11 cellular contexts compared by ENCODE assay signal in genomic region chr19:41399091-41399490, GRCh38. TPM values are rescaled to one million over a fixed set of nuclear protein-coding genes. Genes with fewer than 3 reads are reported as not detected.
A peak's percentile ranks its signal among the peaks of the same experiment; 100 is the strongest.
DNase-seq lines count a peak whose midpoint lies in the region; ATAC-seq and TF ChIP-seq lines count a peak whose summit lies in the region.
"Had no signal": no experiment of that assay in that cellular context is flagged by ENCODE, and none has a peak within 500 bp of the region (broad histone marks: within the 10 kb centered on the region; RNA-seq: fewer than 3 reads in every experiment).

No MANE protein-coding gene starts in this region.

- in situ Hi-C loops in G401 (cut with HindIII; ENCODE audit: low sequenced_read_pairs), result no loop called here

- H3K27me3 ChIP-seq in heart right ventricle (no peaks in the 10 kb centered on the region), lower lobe of right lung (ENCODE audit: low read depth) (no peaks in the 10 kb centered on the region), upper lobe of right lung (no peaks in the 10 kb centered on the region)

- H3K9me3 ChIP-seq in heart right ventricle (no peaks in the 10 kb centered on the region), lower lobe of right lung (no peaks in the 10 kb centered on the region), upper lobe of right lung (no peaks in the 10 kb centered on the region)

- H3K4me1 ChIP-seq in heart right ventricle, result peaks cover 16 to 68% (median 46%) of the 10 kb centered on the region in 9 donors
- H3K4me1 ChIP-seq in lower lobe of right lung, result peaks cover 45% of the 10 kb centered on the region
- peaks cover 19% of the 10 kb centered on the region for H3K4me1 ChIP-seq in upper lobe of right lung

- ATAC-seq in heart right ventricle, result no peak
- ATAC-seq in left ventricle myocardium superior, result no peak
- no peak for ATAC-seq in lower lobe of right lung
- ATAC-seq in upper lobe of right lung, result no peak

- H3K36me3 ChIP-seq in heart right ventricle (peaks cover 0 to 27% (median 0%) of the 10 kb centered on the region in 9 donors), lower lobe of right lung (peaks cover 19% of the 10 kb centered on the region), upper lobe of right lung (peaks cover 11% of the 10 kb centered on the region)

- DNase-seq in heart right ventricle (no peak), left ventricle myocardium superior (no peak), lower lobe of right lung (no peak), upper lobe of right lung (no peak), G401 (ENCODE audit: low spot score) (no peak), SKM-1 treated with dmso at 0.1 percent for 144 hours (lab: John Stamatoyannopoulos, UW; ENCODE audit: unreplicated experiment) (no peak)
- no peak for DNase-seq in stimulated activated CD4-positive, alpha-beta T cell treated with anti-CD3 and anti-CD28 coated beads, Interleukin-4, amount 100 ng/mL, for 1 hour
- DNase-seq: NCI-H187 treated with DMSO at 0.1 percent for 48 hours; stimulated activated CD4-positive, alpha-beta T cell treated with anti-CD3 and anti-CD28 coated beads, Interleukin-2, amount 100 ng/mL, for 48 hours; SW 1271 had no signal

- H3K4me1 Mint-ChIP-seq in activated naive CD8-positive, alpha-beta T cell (ENCODE audit: low read depth), result peaks cover 42% of the 10 kb centered on the region

- H3K9me3 Mint-ChIP-seq in activated naive CD8-positive, alpha-beta T cell (ENCODE audit: low read depth), result no peaks in the 10 kb centered on the region

- peaks cover 5% of the 10 kb centered on the region for H3K36me3 Mint-ChIP-seq in activated naive CD8-positive, alpha-beta T cell

- peak overlapping the region; percentile 99 for H3K4me3 Mint-ChIP-seq in activated naive CD8-positive, alpha-beta T cell

- H3K27ac ChIP-seq in heart right ventricle, result peak overlapping the region in 3 of 10 donors; percentile 79 to 93 (median 91)
- H3K27ac ChIP-seq in lower lobe of right lung, result no peak overlapping the region
- no peak overlapping the region for H3K27ac ChIP-seq in upper lobe of right lung

- intact Hi-C loops in heart right ventricle (cut with DNase I) (loop anchor here in 5 of 10 donors (5.0 kb wide), 3 partner anchors 33 to 43 kb away; partner anchors contain the start of genes DMAC2 (in 2 of the 5) and ERICH4 (in 1 of the 5)), left ventricle myocardium superior (cut with micrococcal nuclease) (no loop called here), lower lobe of right lung (cut with DNase I) (no loop called here), upper lobe of right lung (cut with DNase I) (no loop called here)

- 82 to 89% methylated on average over 3 of the region's 3 CpGs for WGBS in heart right ventricle, 2 donors

- peak overlapping the region; percentile 100 for H3K27ac Mint-ChIP-seq in activated naive CD8-positive, alpha-beta T cell

- no peak for TF ChIP-seq CTCF in heart right ventricle (IDR thresholded peaks at IDR 0.05)
- no peak for TF ChIP-seq CTCF in lower lobe of right lung (IDR thresholded peaks at IDR 0.05)
- TF ChIP-seq CTCF in upper lobe of right lung (IDR thresholded peaks at IDR 0.05), result no peak

- H3K4me3 ChIP-seq in heart right ventricle (peak overlapping the region in 6 of 10 donors; percentile 58 to 93 (median 85)), lower lobe of right lung (peak overlapping the region; percentile 76), upper lobe of right lung (peak overlapping the region; percentile 76)

- H3K27me3 Mint-ChIP-seq in activated naive CD8-positive, alpha-beta T cell, result no peaks in the 10 kb centered on the region

RNA-seq across cellular contexts. Expression of gene BCKDHA, which starts 1.5 kb away (rescaled TPM):
- total RNA-seq in heart right ventricle, result 10 to 100 TPM; 35.5 to 63.0 (median 42.5) TPM
- polyA plus RNA-seq in heart right ventricle, result 10 to 100 TPM; 19.5 to 74.6 TPM
- total RNA-seq in left ventricle myocardium superior, result 49.2 TPM
- 13.4 TPM for total RNA-seq in lower lobe of right lung
- total RNA-seq in upper lobe of right lung, result 15.0 TPM
- 90.1 and 111 TPM in 2 replicates for total RNA-seq in G401 (2014; rRNA removed; shearing (Covaris generic))

RNA-seq across cellular contexts. Expression of gene EXOSC5, which starts 1.9 kb away (rescaled TPM):
- 10 to 100 TPM; 10.6 to 17.8 (median 13.6) TPM for total RNA-seq in heart right ventricle
- 10 to 100 TPM; 17.1 to 43.8 TPM for polyA plus RNA-seq in heart right ventricle
- total RNA-seq in left ventricle myocardium superior, result 14.4 TPM
- 13.2 TPM for total RNA-seq in lower lobe of right lung
- 12.4 TPM for total RNA-seq in upper lobe of right lung
- total RNA-seq in G401 (2014; rRNA removed; shearing (Covaris generic)), result 57.0 and 71.8 TPM in 2 replicates

RNA-seq across cellular contexts. Expression of gene TMEM91, which starts 22.8 kb away (rescaled TPM):
- total RNA-seq in heart right ventricle (1 to 10 TPM; 1.2 to 4.7 (median 2.0) TPM), left ventricle myocardium superior (3.6 TPM), lower lobe of right lung (29.8 TPM), upper lobe of right lung (19.5 TPM)
- 10 to 100 TPM in 1 of 2 donors, 1 to 10 TPM in 1; 3.8 to 11.3 TPM for polyA plus RNA-seq in heart right ventricle
- 0.25 and 1.2 TPM in 2 replicates for total RNA-seq in G401 (2014; rRNA removed; shearing (Covaris generic))

RNA-seq across cellular contexts. Expression of gene B3GNT8, which starts 28.1 kb away (rescaled TPM):
- total RNA-seq in heart right ventricle, result 10 to 100 TPM in 2 of 10 donors, 1 to 10 TPM in 8; 6.2 to 11.7 (median 8.8) TPM
- polyA plus RNA-seq in heart right ventricle, result 10 to 100 TPM in 1 of 2 donors, 1 to 10 TPM in 1; 3.3 to 13.3 TPM
- 12.4 TPM for total RNA-seq in left ventricle myocardium superior
- 22.5 TPM for total RNA-seq in lower lobe of right lung
- 31.3 TPM for total RNA-seq in upper lobe of right lung
- total RNA-seq in G401 (2014; rRNA removed; shearing (Covaris generic)), result not detected in 2 replicates

RNA-seq across cellular contexts. Expression of gene B9D2, which starts 35.1 kb away (rescaled TPM):
- 1 to 10 TPM in 9 of 10 donors, under 1 TPM in 1; 1.00 to 5.8 (median 2.3) TPM for total RNA-seq in heart right ventricle
- polyA plus RNA-seq in heart right ventricle, result 10 to 100 TPM in 1 of 2 donors, 1 to 10 TPM in 1; 2.5 to 12.6 TPM
- 3.7 TPM for total RNA-seq in left ventricle myocardium superior
- 8.2 TPM for total RNA-seq in lower lobe of right lung
- total RNA-seq in upper lobe of right lung, result 5.5 TPM
- 11.1 and 18.4 TPM in 2 replicates for total RNA-seq in G401 (2014; rRNA removed; shearing (Covaris generic))
